Comparison of ENCODE assay signal across 1 cellular context in the genomic region with DNA sequence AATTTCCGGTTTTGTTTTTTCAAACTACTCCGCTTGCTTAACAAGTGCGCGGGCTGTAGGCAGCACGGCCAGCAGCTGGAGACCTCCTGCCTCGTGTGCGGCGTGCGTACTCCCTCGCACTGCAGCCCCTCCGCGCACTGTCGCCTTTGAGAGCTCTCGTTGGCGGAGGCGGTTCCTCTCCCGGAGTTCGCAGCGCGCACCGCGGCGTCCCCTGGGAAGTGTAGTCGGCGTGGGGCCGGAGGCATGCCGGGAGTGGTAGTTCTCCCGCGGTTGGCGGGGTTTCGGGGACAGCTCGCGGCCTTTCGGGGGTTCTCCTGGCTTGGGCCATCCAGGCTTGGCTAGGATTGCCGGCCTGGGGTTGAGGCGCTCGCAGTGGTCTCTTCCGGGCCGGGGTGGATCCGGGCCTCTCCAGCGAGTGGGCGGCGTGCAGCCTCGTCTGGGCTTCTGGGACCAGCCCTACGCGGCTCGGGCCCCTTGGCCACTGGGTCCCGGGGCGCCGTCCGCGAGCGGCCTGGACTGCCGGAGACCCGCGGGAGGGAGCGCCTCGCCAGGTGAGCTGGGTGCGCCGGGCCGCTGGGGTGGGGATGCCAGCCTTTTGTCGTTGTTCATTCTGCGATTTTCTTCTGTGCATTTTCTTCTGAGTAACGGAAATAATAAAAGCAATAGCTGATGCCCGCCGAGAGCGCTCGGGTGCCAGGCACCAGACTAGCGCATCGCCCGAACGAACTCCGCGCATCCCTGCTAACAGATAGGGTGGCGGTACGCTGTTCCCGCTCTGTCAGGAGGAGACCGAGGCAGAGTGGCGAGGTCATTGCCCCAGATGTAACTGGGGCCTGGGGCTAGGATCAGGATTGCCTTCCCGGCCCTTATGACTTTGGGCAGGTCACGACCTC.
TF ChIP-seq lines count a peak whose summit lies in the region.

TSS of gene ZNF354C (plus strand) at position 258 of the 893 bp plus-strand sequence. CDS start 1,696 bp downstream, outside the sequence.

TF ChIP-seq in K562, 482 proteins besides CTCF, POLR2A, EP300 and RAD21 (continued from another document):
- TF ChIP-seq AFF1 (IDR thresholded peaks at IDR 0.05; ENCODE audit: low read depth in 1 of 2, partially characterized antibody in 2 of 2), result peak in 1 of 2 experiments; percentile 90
